29 cellular contexts compared by ENCODE assay signal in genomic region chr5:109907189-109907588, GRCh38.
DNase-seq lines count a peak whose midpoint lies in the region; ATAC-seq and TF ChIP-seq lines count a peak whose summit lies in the region.
"Had no signal": no experiment of that assay in that cellular context is flagged by ENCODE, and none has a peak within 500 bp of the region (broad histone marks: within the 10 kb centered on the region; RNA-seq: fewer than 3 reads in every experiment).

No MANE protein-coding gene starts in this region.

- H3F3A ChIP-seq in SK-N-SH (replicated peaks; ENCODE audit: insufficient read depth), result peaks cover 2% of the 10 kb centered on the region
- no peaks in the 10 kb centered on the region for H3F3A ChIP-seq in smooth muscle cell (ENCODE audit: low read depth)

- H2AFZ ChIP-seq in SK-N-SH (ENCODE audit: low read depth) (no peak overlapping the region), smooth muscle cell (ENCODE audit: low read depth) (no peak overlapping the region)

- H3K36me3 ChIP-seq in SK-N-SH (replicated peaks in 1 of 2; ENCODE audit: control insufficient read depth in 1 of 2, insufficient read depth in 2 of 2, low read length in 1 of 2) (no peaks in the 10 kb centered on the region), smooth muscle cell (ENCODE audit: low read depth) (no peaks in the 10 kb centered on the region)

- TF ChIP-seq EP300 in SK-N-SH (IDR thresholded peaks at IDR 0.05; ENCODE audit: borderline replicate concordance in 1 of 2, low read depth in 1 of 2, low read length in 1 of 2), result no peak

- H3K4me2 ChIP-seq in SK-N-SH, result no peak overlapping the region
- peak overlapping the region; percentile 2 for H3K4me2 ChIP-seq in smooth muscle cell

- TF ChIP-seq RAD21 in SK-N-SH (IDR thresholded peaks at IDR 0.05; ENCODE audit: low read length), result no peak

- CTCF ChIA-PET in SK-N-SH (lab: Yijun Ruan, JAX), result interaction anchor here (0.6 kb wide), 1 partner anchor 661 kb away, joined by 3 read pairs; no protein-coding TSS in a partner anchor

- no peaks in the 10 kb centered on the region for H3K9me3 Mint-ChIP-seq in stimulated activated naive B cell treated with anti-CD40 and anti-IgM and Interleukin-4, amounts not matched to agents 10 μg/mL and 1 μg/mL and 100 μg/mL, for 72 hours
- H3K9me3 Mint-ChIP-seq: CD8-positive, alpha-beta memory T cell; effector memory CD8-positive, alpha-beta T cell had no signal

- H3K36me3 Mint-ChIP-seq in stimulated activated naive B cell treated with anti-CD40 and anti-IgM and Interleukin-4, amounts not matched to agents 10 μg/mL and 1 μg/mL and 100 μg/mL, for 72 hours, result no peaks in the 10 kb centered on the region
- H3K36me3 Mint-ChIP-seq: activated naive CD4-positive, alpha-beta T cell treated with anti-CD3 and anti-CD28 coated beads, Interleukin-2, amount 10 ng/mL, durations not matched to agents 7 days and 5 days had no signal

- POLR2A ChIA-PET in SK-N-SH (lab: Yijun Ruan, JAX), result no interaction called here

- no peaks in the 10 kb centered on the region; the same call in 1 of the 2 replicates for H3K27me3 ChIP-seq in SK-N-SH (ENCODE audit: insufficient read depth)
- peaks cover 3% of the 10 kb centered on the region for H3K27me3 ChIP-seq in right cardiac atrium (ENCODE audit: control insufficient read depth, insufficient read depth)
- H3K27me3 ChIP-seq in smooth muscle cell (ENCODE audit: low read depth), result no peaks in the 10 kb centered on the region

- WGBS in SK-N-SH (ENCODE audit: low lambda C conversion rate), result 89% methylated on average over 3 of the region's 3 CpGs
- 46% methylated on average over 3 of the region's 3 CpGs for WGBS in right cardiac atrium
- 58% methylated on average over 3 of the region's 3 CpGs for WGBS in smooth muscle cell (ENCODE audit: low lambda C conversion rate)

- H4K20me1 ChIP-seq in SK-N-SH (ENCODE audit: insufficient read depth) (no peaks in the 10 kb centered on the region), smooth muscle cell (ENCODE audit: low read depth) (no peaks in the 10 kb centered on the region)

- H3K9me3 ChIP-seq in SK-N-SH (no peaks in the 10 kb centered on the region), right cardiac atrium (ENCODE audit: control insufficient read depth, low read length) (no peaks in the 10 kb centered on the region), smooth muscle cell (replicated peaks; ENCODE audit: low read depth) (no peaks in the 10 kb centered on the region)
- H3K9me3 ChIP-seq: psoas muscle had no signal

- H3K79me2 ChIP-seq in SK-N-SH (ENCODE audit: insufficient read depth) (no peaks in the 10 kb centered on the region), smooth muscle cell (ENCODE audit: low read depth) (no peaks in the 10 kb centered on the region)

- H3K27ac Mint-ChIP-seq in stimulated activated naive B cell treated with anti-CD40 and anti-IgM and Interleukin-4, amounts not matched to agents 10 μg/mL and 1 μg/mL and 100 μg/mL, for 72 hours, result no peak overlapping the region
- H3K27ac Mint-ChIP-seq: activated CD4-positive, alpha-beta T cell treated with anti-CD3 and anti-CD28 coated beads, Interleukin-2, amount 10 ng/mL, durations not matched to agents 24 days and 14 days; effector memory CD8-positive, alpha-beta T cell had no signal

- intact Hi-C loops in right cardiac atrium (cut with DNase I), result no loop called here

- peaks cover 0 to 14% of the 10 kb centered on the region in 2 experiments; a peak in 2 of 4 replicates for H3K4me1 ChIP-seq in SK-N-SH (ENCODE audit: control insufficient read depth in 1 of 2, insufficient read depth in 2 of 2, low read depth in 1 of 2, low read length in 1 of 2)
- no peaks in the 10 kb centered on the region for H3K4me1 ChIP-seq in right cardiac atrium (ENCODE audit: control insufficient read depth, insufficient read depth, low read length)
- H3K4me1 ChIP-seq in smooth muscle cell (ENCODE audit: low read depth), result no peaks in the 10 kb centered on the region
- H3K4me1 ChIP-seq: psoas muscle had no signal

- H3K4me1 Mint-ChIP-seq in stimulated activated naive B cell treated with anti-CD40 and anti-IgM and Interleukin-4, amounts not matched to agents 10 μg/mL and 1 μg/mL and 100 μg/mL, for 72 hours, result no peaks in the 10 kb centered on the region
- H3K4me1 Mint-ChIP-seq: activated CD4-positive, alpha-beta T cell treated with anti-CD3 and anti-CD28 coated beads, Interleukin-2, amount 10 ng/mL, durations not matched to agents 24 days and 14 days; activated naive CD4-positive, alpha-beta T cell treated with anti-CD3 and anti-CD28 coated beads, Interleukin-2, amount 10 ng/mL, durations not matched to agents 7 days and 5 days had no signal

- H3K27me3 Mint-ChIP-seq in stimulated activated naive B cell treated with anti-CD40 and anti-IgM and Interleukin-4, amounts not matched to agents 10 μg/mL and 1 μg/mL and 100 μg/mL, for 72 hours, result peaks cover 8 to 9% of the 10 kb centered on the region in 2 donors
- H3K27me3 Mint-ChIP-seq: activated CD4-positive, alpha-beta T cell treated with anti-CD3 and anti-CD28 coated beads, Interleukin-2, amount 10 ng/mL, durations not matched to agents 24 days and 14 days; CD8-positive, alpha-beta memory T cell had no signal

- DNase-seq in SK-N-SH (no peak), choroid plexus epithelial cell (ENCODE audit: low read depth) (peak; percentile 13), right cardiac atrium (no peak), smooth muscle cell (lab: John Stamatoyannopoulos, UW; ENCODE audit: unreplicated experiment) (no peak), GM10266 (ENCODE audit: extremely low spot score) (no peak), middle frontal gyrus (ENCODE audit: extremely low spot score, low spot score) (no peak)
- DNase-seq in stimulated activated naive B cell treated with anti-CD40 and anti-IgM and Interleukin-4, amounts not matched to agents 10 μg/mL and 1 μg/mL and 100 μg/mL, for 72 hours, result no peak
- DNase-seq: activated CD4-positive, alpha-beta T cell treated with anti-CD3 and anti-CD28 coated beads, Interleukin-2, amount 10 ng/mL, durations not matched to agents 24 days and 14 days; activated naive CD4-positive, alpha-beta T cell treated with anti-CD3 and anti-CD28 coated beads, Interleukin-2, amount 10 ng/mL, durations not matched to agents 7 days and 5 days; AML-193; aorta; CD8-positive, alpha-beta memory T cell; DMS153; effector memory CD8-positive, alpha-beta T cell; head of caudate nucleus; KBM-7; MV-4-11; NCI-H1694 treated with DMSO at 0.1 percent for 48 hours; NCI-H774; psoas muscle; SHP77; stimulated activated CD4-positive, alpha-beta T cell treated with anti-CD3 and anti-CD28 coated beads, Interleukin-2, amount 100 ng/mL, for 48 hours; stimulated activated naive CD4-positive, alpha-beta T cell treated with Interleukin-2 at 50 U/mL for 16 hours; T-helper 1 cell had no signal

- H3K4me3 ChIP-seq in SK-N-SH (ENCODE audit: low read depth in 2 of 2, low read length in 1 of 2), result no peak overlapping the region
- no peak overlapping the region for H3K4me3 ChIP-seq in choroid plexus epithelial cell (ENCODE audit: low read depth, low read length)
- H3K4me3 ChIP-seq in right cardiac atrium (ENCODE audit: low read length), result no peak overlapping the region
- no peak overlapping the region for H3K4me3 ChIP-seq in smooth muscle cell
- H3K4me3 ChIP-seq: psoas muscle had no signal

- no peak for TF ChIP-seq CTCF in SK-N-SH (IDR thresholded peaks at IDR 0.05)
- TF ChIP-seq CTCF in choroid plexus epithelial cell (conservative IDR thresholded peaks at IDR 0.05; ENCODE audit: low read depth, low read length), result no peak
- no peak for TF ChIP-seq CTCF in smooth muscle cell (IDR thresholded peaks at IDR 0.05; ENCODE audit: borderline replicate concordance, insufficient read depth, poor library complexity, severe bottlenecking)
- TF ChIP-seq CTCF in GM10266 (IDR thresholded peaks at IDR 0.05; ENCODE audit: control insufficient read depth, insufficient read depth, low read depth, missing control alignments), result no peak

- H3K9ac ChIP-seq in SK-N-SH (no peak overlapping the region), smooth muscle cell (ENCODE audit: low read depth) (no peak overlapping the region)

- H3K4me3 Mint-ChIP-seq in stimulated activated naive B cell treated with anti-CD40 and anti-IgM and Interleukin-4, amounts not matched to agents 10 μg/mL and 1 μg/mL and 100 μg/mL, for 72 hours, result no peak overlapping the region
- H3K4me3 Mint-ChIP-seq: activated CD4-positive, alpha-beta T cell treated with anti-CD3 and anti-CD28 coated beads, Interleukin-2, amount 10 ng/mL, durations not matched to agents 24 days and 14 days; activated naive CD4-positive, alpha-beta T cell treated with anti-CD3 and anti-CD28 coated beads, Interleukin-2, amount 10 ng/mL, durations not matched to agents 7 days and 5 days; CD8-positive, alpha-beta memory T cell; effector memory CD8-positive, alpha-beta T cell had no signal

- H3K27ac ChIP-seq in SK-N-SH (ENCODE audit: low read depth in 2 of 2, low read length in 1 of 2) (no peak overlapping the region; a peak in 1 of 4 replicates), right cardiac atrium (ENCODE audit: low read length) (no peak overlapping the region), smooth muscle cell (ENCODE audit: low read depth) (no peak overlapping the region)
- H3K27ac ChIP-seq: 22Rv1, psoas muscle had no signal

- ATAC-seq in SK-N-SH treated with all-trans-retinoic acid at 6 μM for 48 hours (no peak), right cardiac atrium (peak; percentile 48 to 55)
- no peak for ATAC-seq in stimulated activated naive B cell treated with anti-CD40 and anti-IgM and Interleukin-4, amounts not matched to agents 10 μg/mL and 1 μg/mL and 100 μg/mL, for 72 hours (replicated peaks)
- ATAC-seq: effector memory CD8-positive, alpha-beta T cell; esophagus mucosa; HCT116; left lobe of liver; psoas muscle had no signal

- H3K9me2 ChIP-seq in SK-N-SH, result no peaks in the 10 kb centered on the region

TF ChIP-seq in SK-N-SH, 30 proteins besides CTCF, POLR2A, EP300 and RAD21 (continues in another document):
- TF ChIP-seq MAX (IDR thresholded peaks at IDR 0.05; ENCODE audit: low read depth), result no peak

TF ChIP-seq in SK-N-SH treated with all-trans-retinoic acid at 6 μM for 48 hours, 23 proteins besides CTCF, POLR2A, EP300 and RAD21 (continues in another document):
- TF ChIP-seq TCF4 (CRISPR knock-in tag; IDR thresholded peaks at IDR 0.05; ENCODE audit: borderline replicate concordance) (no peak), RARB (CRISPR knock-in tag; IDR thresholded peaks at IDR 0.05) (no peak), ISL1 (CRISPR knock-in tag; IDR thresholded peaks at IDR 0.05) (no peak), ESRRG (CRISPR knock-in tag; IDR thresholded peaks at IDR 0.05) (no peak), ZNF8 (CRISPR knock-in tag; IDR thresholded peaks at IDR 0.05) (no peak), CREB5 (CRISPR knock-in tag; IDR thresholded peaks at IDR 0.05; ENCODE audit: low read depth) (no peak)

Comparison
In these comparisons a context has a peak if more than half of its experiments do, and no peak if none do; other contexts are left out.
1. ATAC-seq: peak in right cardiac atrium (2 of 2); none in SK-N-SH treated with all-trans-retinoic acid at 6 μM for 48 hours (single experiment) and stimulated activated naive B cell treated with anti-CD40 and anti-IgM and Interleukin-4, amounts not matched to agents 10 μg/mL and 1 μg/mL and 100 μg/mL, for 72 hours (0 of 2).